ENCODE assay signal across 11 cellular contexts in the genomic region with DNA sequence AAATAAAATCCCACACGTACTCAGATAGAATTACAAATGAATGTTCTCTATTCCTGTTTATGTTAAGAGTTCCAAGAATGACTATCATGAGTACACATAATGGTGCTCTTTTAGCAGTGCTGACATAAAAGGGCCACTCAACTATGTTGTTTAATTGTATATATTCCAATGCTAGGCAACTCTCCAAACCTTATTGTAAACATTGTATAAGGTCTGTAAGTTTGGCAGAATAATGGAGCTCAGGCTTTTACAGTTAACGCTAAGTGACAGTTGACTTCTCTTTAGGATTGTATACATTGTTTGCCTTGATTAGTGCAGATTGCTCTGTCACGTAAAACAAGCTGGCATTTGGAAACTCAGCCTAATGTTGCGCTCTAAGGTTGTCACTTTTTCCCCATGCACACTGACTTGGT. TPM values are rescaled to one million over a fixed set of nuclear protein-coding genes. Genes with fewer than 3 reads are reported as not detected.
DNase-seq lines count a peak whose midpoint lies in the region; ATAC-seq and TF ChIP-seq lines count a peak whose summit lies in the region.
"Had no signal": no experiment of that assay in that cellular context is flagged by ENCODE, and none has a peak within 500 bp of the region (broad histone marks: within the 10 kb centered on the region; RNA-seq: fewer than 3 reads in every experiment).

No MANE protein-coding gene starts in this region.

- DNase-seq in activated CD8-positive, alpha-beta memory T cell treated with anti-CD3 and anti-CD28 coated beads, Interleukin-2, amount 10 ng/mL, durations not matched to agents 7 days and 5 days = no peak
- no peak for DNase-seq in activated CD8-positive, alpha-beta memory T cell treated with anti-CD3 and anti-CD28 coated beads, Interleukin-2, amount 50 U/mL, for 48 hours
- DNase-seq in NCI-H345 treated with DMSO at 0.1 percent for 48 hours (lab: John Stamatoyannopoulos, UW; ENCODE audit: unreplicated experiment) (peak; percentile 98), endothelial cell (ENCODE audit: low spot score) (no peak), NK-92 (lab: John Stamatoyannopoulos, UW; ENCODE audit: unreplicated experiment) (no peak), SW 1271 (lab: John Stamatoyannopoulos, UW) (no peak)
- DNase-seq in stimulated activated effector memory CD8-positive, alpha-beta T cell treated with anti-CD3 and anti-CD28 coated beads, Interleukin-12 subunit alpha, Interleukin-12 subunit beta, amount 100 ng/mL, for 72 hours (ENCODE audit: low spot score in 2 of 2) = no peak
- DNase-seq: BE2C, body of pancreas, foreskin keratinocyte had no signal

- H3K27me3 Mint-ChIP-seq in activated CD8-positive, alpha-beta memory T cell treated with anti-CD3 and anti-CD28 coated beads, Interleukin-2, amount 10 ng/mL, durations not matched to agents 7 days and 5 days = no peaks in the 10 kb centered on the region
- H3K27me3 Mint-ChIP-seq in endothelial cell (ENCODE audit: unreplicated experiment) = no peaks in the 10 kb centered on the region

- ATAC-seq in activated CD8-positive, alpha-beta memory T cell treated with anti-CD3 and anti-CD28 coated beads, Interleukin-2, amount 10 ng/mL, durations not matched to agents 7 days and 5 days = peak; percentile 39
- peak; percentile 79 for ATAC-seq in stimulated activated effector memory CD8-positive, alpha-beta T cell treated with anti-CD3 and anti-CD28 coated beads, Interleukin-12 subunit alpha, Interleukin-12 subunit beta, amount 100 ng/mL, for 72 hours
- no peak for ATAC-seq in HG03354 (IDR thresholded peaks at IDR 0.05; ENCODE audit: poor library complexity, severe bottlenecking, unreplicated experiment)
- ATAC-seq: body of pancreas, foreskin keratinocyte had no signal

- H3K4me1 Mint-ChIP-seq in activated CD8-positive, alpha-beta memory T cell treated with anti-CD3 and anti-CD28 coated beads, Interleukin-2, amount 10 ng/mL, durations not matched to agents 7 days and 5 days = peaks cover 36% of the 10 kb centered on the region
- peaks cover 14% of the 10 kb centered on the region for H3K4me1 Mint-ChIP-seq in endothelial cell (ENCODE audit: unreplicated experiment)
- peaks cover 36% of the 10 kb centered on the region for H3K4me1 Mint-ChIP-seq in stimulated activated effector memory CD8-positive, alpha-beta T cell treated with anti-CD3 and anti-CD28 coated beads, Interleukin-12 subunit alpha, Interleukin-12 subunit beta, amount 100 ng/mL, for 72 hours

- H3K27ac Mint-ChIP-seq in activated CD8-positive, alpha-beta memory T cell treated with anti-CD3 and anti-CD28 coated beads, Interleukin-2, amount 10 ng/mL, durations not matched to agents 7 days and 5 days = no peak overlapping the region
- H3K27ac Mint-ChIP-seq in endothelial cell (ENCODE audit: unreplicated experiment) = peak overlapping the region; percentile 87
- H3K27ac Mint-ChIP-seq in stimulated activated effector memory CD8-positive, alpha-beta T cell treated with anti-CD3 and anti-CD28 coated beads, Interleukin-12 subunit alpha, Interleukin-12 subunit beta, amount 100 ng/mL, for 72 hours = peak overlapping the region; percentile 94

- CTCF ChIA-PET in activated CD8-positive, alpha-beta memory T cell treated with anti-CD3 and anti-CD28 coated beads, Interleukin-2, amount 10 ng/mL, durations not matched to agents 7 days and 5 days (lab: Charles Lee) = no interaction called here

- H3K36me3 Mint-ChIP-seq in activated CD8-positive, alpha-beta memory T cell treated with anti-CD3 and anti-CD28 coated beads, Interleukin-2, amount 10 ng/mL, durations not matched to agents 7 days and 5 days = no peaks in the 10 kb centered on the region
- H3K36me3 Mint-ChIP-seq in endothelial cell (ENCODE audit: low read depth, unreplicated experiment) = no peaks in the 10 kb centered on the region
- H3K36me3 Mint-ChIP-seq in stimulated activated effector memory CD8-positive, alpha-beta T cell treated with anti-CD3 and anti-CD28 coated beads, Interleukin-12 subunit alpha, Interleukin-12 subunit beta, amount 100 ng/mL, for 72 hours = peaks cover 12% of the 10 kb centered on the region

- H3K4me3 Mint-ChIP-seq in activated CD8-positive, alpha-beta memory T cell treated with anti-CD3 and anti-CD28 coated beads, Interleukin-2, amount 10 ng/mL, durations not matched to agents 7 days and 5 days = no peak overlapping the region
- H3K4me3 Mint-ChIP-seq in endothelial cell (ENCODE audit: unreplicated experiment) = no peak overlapping the region
- H3K4me3 Mint-ChIP-seq in stimulated activated effector memory CD8-positive, alpha-beta T cell treated with anti-CD3 and anti-CD28 coated beads, Interleukin-12 subunit alpha, Interleukin-12 subunit beta, amount 100 ng/mL, for 72 hours = peak overlapping the region; percentile 48

- no peak for TF ChIP-seq CTCF in endothelial cell (IDR thresholded peaks at IDR 0.05; ENCODE audit: unreplicated experiment)

- H3K9me3 Mint-ChIP-seq in activated CD8-positive, alpha-beta memory T cell treated with anti-CD3 and anti-CD28 coated beads, Interleukin-2, amount 10 ng/mL, durations not matched to agents 7 days and 5 days (ENCODE audit: low read depth) = no peaks in the 10 kb centered on the region
- H3K9me3 Mint-ChIP-seq in endothelial cell (ENCODE audit: unreplicated experiment) = no peaks in the 10 kb centered on the region
- H3K9me3 Mint-ChIP-seq in stimulated activated effector memory CD8-positive, alpha-beta T cell treated with anti-CD3 and anti-CD28 coated beads, Interleukin-12 subunit alpha, Interleukin-12 subunit beta, amount 100 ng/mL, for 72 hours = no peaks in the 10 kb centered on the region

RNA-seq across cellular contexts. Expression of a gene that starts 20.8 kb away (rescaled TPM):
- 10 to 100 TPM; 41.8 to 54.9 TPM for total RNA-seq in activated CD8-positive, alpha-beta memory T cell treated with anti-CD3 and anti-CD28 coated beads, Interleukin-2, amount 10 ng/mL, durations not matched to agents 7 days and 5 days
- total RNA-seq in endothelial cell (ENCODE audit: unreplicated experiment) = 136 TPM
